Comparison of ENCODE assay signal across 1 cellular context in the genomic region with DNA sequence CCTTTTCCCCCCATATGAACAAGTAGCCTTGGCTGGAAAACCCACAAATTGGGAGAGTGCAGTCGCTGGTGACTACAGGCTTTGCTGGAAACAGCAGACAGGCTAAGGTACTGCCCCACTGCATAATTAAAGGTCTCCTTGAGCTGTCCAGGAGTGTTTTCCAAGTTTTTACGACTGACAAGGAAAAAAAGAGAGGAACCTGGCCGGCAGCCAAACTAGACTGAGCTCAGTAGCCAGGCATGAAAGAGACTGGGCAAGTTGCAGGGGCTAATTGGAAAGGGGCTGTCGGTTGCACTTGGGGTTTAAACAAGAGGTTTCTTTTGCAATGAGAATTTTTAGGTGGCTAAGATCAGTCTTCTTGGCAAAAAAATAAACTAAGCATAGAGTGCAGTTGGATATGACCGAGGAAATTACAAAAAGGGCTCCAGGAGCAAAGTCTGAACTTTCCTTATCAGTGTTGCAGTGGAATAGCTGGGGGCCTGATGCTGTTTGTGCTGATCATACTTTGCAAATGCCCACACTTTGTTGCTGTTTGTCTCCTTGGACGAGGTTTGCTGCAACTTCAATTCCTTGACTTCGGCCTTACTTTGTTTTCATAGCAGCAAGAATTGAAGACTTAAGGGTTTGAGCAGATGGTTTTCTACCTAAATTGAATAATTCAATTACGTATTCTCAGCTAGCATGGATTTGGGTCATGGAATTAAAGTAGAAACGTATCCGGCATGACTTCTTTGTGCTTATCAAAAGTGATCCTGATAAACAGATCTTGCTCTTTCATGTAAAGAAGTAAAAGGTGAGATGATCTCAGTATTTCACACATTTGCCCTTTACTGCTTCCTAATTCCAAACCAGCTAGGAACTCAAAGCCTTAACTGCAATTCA.
TF ChIP-seq lines count a peak whose summit lies in the region.

No MANE protein-coding gene starts in this region.

TF ChIP-seq in HCT116, 20 proteins besides CTCF, POLR2A, EP300 and RAD21 (continued from another document):
- TF ChIP-seq CEBPB (IDR thresholded peaks at IDR 0.05; ENCODE audit: low read depth) (0 out of 2 replicates have a peak, but pooled peaks have one; percentile 8), EZH2 (IDR thresholded peaks at IDR 0.05) (no peak), SIN3A (IDR thresholded peaks at IDR 0.05; ENCODE audit: low read depth) (no peak; the same call in 1 of the 2 replicates), EZH2phosphoT487 (IDR thresholded peaks at IDR 0.05; ENCODE audit: borderline replicate concordance) (no peak), EGR1 (IDR thresholded peaks at IDR 0.05; ENCODE audit: low read depth) (no peak), FOSL1 (IDR thresholded peaks at IDR 0.05; ENCODE audit: low read depth) (peak; percentile 25; the same call in 1 of the 2 replicates), TCF7L2 (IDR thresholded peaks at IDR 0.05; ENCODE audit: borderline replicate concordance, extremely low read depth, insufficient read depth, insufficient read length) (peak; percentile 51), SP1 (IDR thresholded peaks at IDR 0.05; ENCODE audit: low read depth) (peak; percentile 53), POLR2AphosphoS5 (IDR thresholded peaks at IDR 0.05; ENCODE audit: low read depth, low read length) (peak; percentile 68)
- TF ChIP-seq, protein P1, sequence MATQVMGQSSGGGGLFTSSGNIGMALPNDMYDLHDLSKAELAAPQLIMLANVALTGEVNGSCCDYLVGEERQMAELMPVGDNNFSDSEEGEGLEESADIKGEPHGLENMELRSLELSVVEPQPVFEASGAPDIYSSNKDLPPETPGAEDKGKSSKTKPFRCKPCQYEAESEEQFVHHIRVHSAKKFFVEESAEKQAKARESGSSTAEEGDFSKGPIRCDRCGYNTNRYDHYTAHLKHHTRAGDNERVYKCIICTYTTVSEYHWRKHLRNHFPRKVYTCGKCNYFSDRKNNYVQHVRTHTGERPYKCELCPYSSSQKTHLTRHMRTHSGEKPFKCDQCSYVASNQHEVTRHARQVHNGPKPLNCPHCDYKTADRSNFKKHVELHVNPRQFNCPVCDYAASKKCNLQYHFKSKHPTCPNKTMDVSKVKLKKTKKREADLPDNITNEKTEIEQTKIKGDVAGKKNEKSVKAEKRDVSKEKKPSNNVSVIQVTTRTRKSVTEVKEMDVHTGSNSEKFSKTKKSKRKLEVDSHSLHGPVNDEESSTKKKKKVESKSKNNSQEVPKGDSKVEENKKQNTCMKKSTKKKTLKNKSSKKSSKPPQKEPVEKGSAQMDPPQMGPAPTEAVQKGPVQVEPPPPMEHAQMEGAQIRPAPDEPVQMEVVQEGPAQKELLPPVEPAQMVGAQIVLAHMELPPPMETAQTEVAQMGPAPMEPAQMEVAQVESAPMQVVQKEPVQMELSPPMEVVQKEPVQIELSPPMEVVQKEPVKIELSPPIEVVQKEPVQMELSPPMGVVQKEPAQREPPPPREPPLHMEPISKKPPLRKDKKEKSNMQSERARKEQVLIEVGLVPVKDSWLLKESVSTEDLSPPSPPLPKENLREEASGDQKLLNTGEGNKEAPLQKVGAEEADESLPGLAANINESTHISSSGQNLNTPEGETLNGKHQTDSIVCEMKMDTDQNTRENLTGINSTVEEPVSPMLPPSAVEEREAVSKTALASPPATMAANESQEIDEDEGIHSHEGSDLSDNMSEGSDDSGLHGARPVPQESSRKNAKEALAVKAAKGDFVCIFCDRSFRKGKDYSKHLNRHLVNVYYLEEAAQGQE (IDR thresholded peaks at IDR 0.05; ENCODE audit: low read depth) = no peak
- TF ChIP-seq, protein P2, sequence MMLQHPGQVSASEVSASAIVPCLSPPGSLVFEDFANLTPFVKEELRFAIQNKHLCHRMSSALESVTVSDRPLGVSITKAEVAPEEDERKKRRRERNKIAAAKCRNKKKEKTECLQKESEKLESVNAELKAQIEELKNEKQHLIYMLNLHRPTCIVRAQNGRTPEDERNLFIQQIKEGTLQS (IDR thresholded peaks at IDR 0.05) = no peak
